In the genomic region with DNA sequence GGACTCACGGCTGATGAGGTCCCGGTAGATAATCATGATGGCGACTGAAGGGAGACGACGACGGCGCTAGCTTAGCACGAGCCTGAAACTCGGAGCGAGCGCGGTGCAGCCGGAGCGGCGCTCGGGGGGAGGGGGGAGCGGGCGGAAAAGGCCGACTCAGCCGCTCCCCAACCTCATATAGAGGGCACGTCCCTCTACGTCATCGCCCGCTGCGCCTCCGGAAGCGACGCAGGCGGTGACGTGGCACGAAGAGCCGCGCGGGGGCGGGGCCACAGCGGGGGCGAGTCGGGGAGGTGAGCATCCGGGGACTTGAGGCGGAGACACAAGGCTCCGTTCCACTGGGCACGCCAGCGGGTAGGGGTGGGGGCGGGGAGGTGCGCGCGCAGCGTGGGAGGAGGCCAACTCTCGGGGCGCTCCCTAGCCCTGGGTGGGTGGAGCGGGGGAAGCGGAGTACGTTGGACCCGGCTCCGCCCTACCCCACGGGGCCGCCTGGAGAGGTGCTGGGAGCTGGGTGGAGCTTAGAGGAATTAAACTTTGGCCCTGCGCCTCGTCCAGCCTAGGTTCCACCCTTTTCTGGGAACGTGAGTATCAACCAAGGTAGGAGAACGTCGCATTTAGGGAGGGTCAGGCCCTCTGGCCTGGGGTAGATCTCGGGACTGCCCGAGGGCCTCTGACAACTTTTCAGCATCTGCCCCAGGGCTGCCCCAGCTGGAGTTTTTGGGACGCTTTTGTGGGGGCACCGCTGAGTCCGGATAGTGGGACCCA, we compare ENCODE assay signal across 1 cellular context.
TF ChIP-seq lines count a peak whose summit lies in the region.

A gene (minus strand): TSS at position 150 of the 765 bp plus-strand sequence. CDS start 114 bp downstream, at position 36.

TF ChIP-seq in HepG2, 621 proteins besides CTCF, POLR2A, EP300 and RAD21 (continued from another document and continues in another):
- TF ChIP-seq, protein P1, sequence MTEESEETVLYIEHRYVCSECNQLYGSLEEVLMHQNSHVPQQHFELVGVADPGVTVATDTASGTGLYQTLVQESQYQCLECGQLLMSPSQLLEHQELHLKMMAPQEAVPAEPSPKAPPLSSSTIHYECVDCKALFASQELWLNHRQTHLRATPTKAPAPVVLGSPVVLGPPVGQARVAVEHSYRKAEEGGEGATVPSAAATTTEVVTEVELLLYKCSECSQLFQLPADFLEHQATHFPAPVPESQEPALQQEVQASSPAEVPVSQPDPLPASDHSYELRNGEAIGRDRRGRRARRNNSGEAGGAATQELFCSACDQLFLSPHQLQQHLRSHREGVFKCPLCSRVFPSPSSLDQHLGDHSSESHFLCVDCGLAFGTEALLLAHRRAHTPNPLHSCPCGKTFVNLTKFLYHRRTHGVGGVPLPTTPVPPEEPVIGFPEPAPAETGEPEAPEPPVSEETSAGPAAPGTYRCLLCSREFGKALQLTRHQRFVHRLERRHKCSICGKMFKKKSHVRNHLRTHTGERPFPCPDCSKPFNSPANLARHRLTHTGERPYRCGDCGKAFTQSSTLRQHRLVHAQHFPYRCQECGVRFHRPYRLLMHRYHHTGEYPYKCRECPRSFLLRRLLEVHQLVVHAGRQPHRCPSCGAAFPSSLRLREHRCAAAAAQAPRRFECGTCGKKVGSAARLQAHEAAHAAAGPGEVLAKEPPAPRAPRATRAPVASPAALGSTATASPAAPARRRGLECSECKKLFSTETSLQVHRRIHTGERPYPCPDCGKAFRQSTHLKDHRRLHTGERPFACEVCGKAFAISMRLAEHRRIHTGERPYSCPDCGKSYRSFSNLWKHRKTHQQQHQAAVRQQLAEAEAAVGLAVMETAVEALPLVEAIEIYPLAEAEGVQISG (CRISPR knock-in tag; IDR thresholded peaks at IDR 0.05): peak; percentile 40; the same call in 1 of the 2 replicates
- TF ChIP-seq, protein P2, sequence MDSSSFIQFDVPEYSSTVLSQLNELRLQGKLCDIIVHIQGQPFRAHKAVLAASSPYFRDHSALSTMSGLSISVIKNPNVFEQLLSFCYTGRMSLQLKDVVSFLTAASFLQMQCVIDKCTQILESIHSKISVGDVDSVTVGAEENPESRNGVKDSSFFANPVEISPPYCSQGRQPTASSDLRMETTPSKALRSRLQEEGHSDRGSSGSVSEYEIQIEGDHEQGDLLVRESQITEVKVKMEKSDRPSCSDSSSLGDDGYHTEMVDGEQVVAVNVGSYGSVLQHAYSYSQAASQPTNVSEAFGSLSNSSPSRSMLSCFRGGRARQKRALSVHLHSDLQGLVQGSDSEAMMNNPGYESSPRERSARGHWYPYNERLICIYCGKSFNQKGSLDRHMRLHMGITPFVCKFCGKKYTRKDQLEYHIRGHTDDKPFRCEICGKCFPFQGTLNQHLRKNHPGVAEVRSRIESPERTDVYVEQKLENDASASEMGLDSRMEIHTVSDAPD (CRISPR knock-in tag; IDR thresholded peaks at IDR 0.05): no peak
- TF ChIP-seq ZNF317 (CRISPR knock-in tag; IDR thresholded peaks at IDR 0.05) (peak; percentile 16; the same call in 1 of the 2 replicates), PCBP2 (optimal IDR thresholded peaks at IDR 0.05; ENCODE audit: low read depth, low read length, poor library complexity, severe bottlenecking) (peak; percentile 53), SP2 (CRISPR knock-in tag; IDR thresholded peaks at IDR 0.05) (peak; percentile 38; the same call in 1 of the 2 replicates), ONECUT2 (CRISPR knock-in tag; IDR thresholded peaks at IDR 0.05) (no peak; the same call in 1 of the 2 replicates), RBAK (CRISPR knock-in tag; IDR thresholded peaks at IDR 0.05) (no peak), FOSL1 (CRISPR knock-in tag; IDR thresholded peaks at IDR 0.05; ENCODE audit: borderline replicate concordance) (0 out of 2 replicates have a peak, but pooled peaks have one; percentile 32), LCORL (IDR thresholded peaks at IDR 0.05) (no peak), LCORL (CRISPR knock-in tag; IDR thresholded peaks at IDR 0.05) (peak; percentile 56), SP1 (IDR thresholded peaks at IDR 0.05) (no peak), SP1 (CRISPR knock-in tag; IDR thresholded peaks at IDR 0.05) (peak; percentile 92), ZNF589 (CRISPR knock-in tag; conservative IDR thresholded peaks at IDR 0.05) (peak; percentile 37), GLI4 (CRISPR knock-in tag; IDR thresholded peaks at IDR 0.05; ENCODE audit: borderline replicate concordance) (no peak), NAIF1 (CRISPR knock-in tag; IDR thresholded peaks at IDR 0.05; ENCODE audit: borderline replicate concordance) (no peak), YY1 (IDR thresholded peaks at IDR 0.05; ENCODE audit: insufficient read depth, insufficient replicate concordance, low read depth, low read length) (peak; percentile 75), ETV5 (CRISPR knock-in tag; IDR thresholded peaks at IDR 0.05; ENCODE audit: borderline replicate concordance) (peak; percentile 93), GZF1 (CRISPR knock-in tag; IDR thresholded peaks at IDR 0.05) (no peak), BCL6 (CRISPR knock-in tag; IDR thresholded peaks at IDR 0.05) (0 out of 2 replicates have a peak, but pooled peaks have one; percentile 51), NONO (IDR thresholded peaks at IDR 0.05) (no peak), NONO (CRISPR knock-in tag; conservative IDR thresholded peaks at IDR 0.05) (peak; percentile 92), NCOA2 (CRISPR knock-in tag; IDR thresholded peaks at IDR 0.05) (peak; percentile 12; the same call in 1 of the 2 replicates), SIN3A (IDR thresholded peaks at IDR 0.05; ENCODE audit: borderline replicate concordance, low read depth, low read length) (peak; percentile 79; the same call in 1 of the 2 replicates), MED1 (CRISPR knock-in tag; IDR thresholded peaks at IDR 0.05) (peak; percentile 69), ZFP37 (CRISPR knock-in tag; IDR thresholded peaks at IDR 0.05; ENCODE audit: borderline replicate concordance) (peak; percentile 92), BRD4 (CRISPR knock-in tag; IDR thresholded peaks at IDR 0.05) (peak; percentile 75; the same call in 1 of the 2 replicates), NR2C2 (CRISPR knock-in tag; IDR thresholded peaks at IDR 0.05; ENCODE audit: borderline replicate concordance) (peak; percentile 54; the same call in 1 of the 2 replicates), ZNF720 (CRISPR knock-in tag; IDR thresholded peaks at IDR 0.05) (no peak), FOXJ3 (CRISPR knock-in tag; IDR thresholded peaks at IDR 0.05; ENCODE audit: borderline replicate concordance) (0 out of 2 replicates have a peak, but pooled peaks have one; percentile 34), ATF7 (IDR thresholded peaks at IDR 0.05) (peak; percentile 54; the same call in 1 of the 2 replicates), ATF7 (CRISPR knock-in tag; IDR thresholded peaks at IDR 0.05) (0 out of 2 replicates have a peak, but pooled peaks have one; percentile 22), JUND (CRISPR knock-in tag; IDR thresholded peaks at IDR 0.05) (no peak), CCDC6 (CRISPR knock-in tag; IDR thresholded peaks at IDR 0.05) (0 out of 2 replicates have a peak, but pooled peaks have one; percentile 5), ZBTB21 (CRISPR knock-in tag; IDR thresholded peaks at IDR 0.05) (peak; percentile 99), FOXK1 (CRISPR knock-in tag; IDR thresholded peaks at IDR 0.05; ENCODE audit: borderline replicate concordance, low read depth) (peak; percentile 77; the same call in 1 of the 2 replicates)
- TF ChIP-seq, protein P3, sequence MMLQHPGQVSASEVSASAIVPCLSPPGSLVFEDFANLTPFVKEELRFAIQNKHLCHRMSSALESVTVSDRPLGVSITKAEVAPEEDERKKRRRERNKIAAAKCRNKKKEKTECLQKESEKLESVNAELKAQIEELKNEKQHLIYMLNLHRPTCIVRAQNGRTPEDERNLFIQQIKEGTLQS (CRISPR knock-in tag; IDR thresholded peaks at IDR 0.05): peak; percentile 47; the same call in 1 of the 2 replicates
- TF ChIP-seq, protein P4, sequence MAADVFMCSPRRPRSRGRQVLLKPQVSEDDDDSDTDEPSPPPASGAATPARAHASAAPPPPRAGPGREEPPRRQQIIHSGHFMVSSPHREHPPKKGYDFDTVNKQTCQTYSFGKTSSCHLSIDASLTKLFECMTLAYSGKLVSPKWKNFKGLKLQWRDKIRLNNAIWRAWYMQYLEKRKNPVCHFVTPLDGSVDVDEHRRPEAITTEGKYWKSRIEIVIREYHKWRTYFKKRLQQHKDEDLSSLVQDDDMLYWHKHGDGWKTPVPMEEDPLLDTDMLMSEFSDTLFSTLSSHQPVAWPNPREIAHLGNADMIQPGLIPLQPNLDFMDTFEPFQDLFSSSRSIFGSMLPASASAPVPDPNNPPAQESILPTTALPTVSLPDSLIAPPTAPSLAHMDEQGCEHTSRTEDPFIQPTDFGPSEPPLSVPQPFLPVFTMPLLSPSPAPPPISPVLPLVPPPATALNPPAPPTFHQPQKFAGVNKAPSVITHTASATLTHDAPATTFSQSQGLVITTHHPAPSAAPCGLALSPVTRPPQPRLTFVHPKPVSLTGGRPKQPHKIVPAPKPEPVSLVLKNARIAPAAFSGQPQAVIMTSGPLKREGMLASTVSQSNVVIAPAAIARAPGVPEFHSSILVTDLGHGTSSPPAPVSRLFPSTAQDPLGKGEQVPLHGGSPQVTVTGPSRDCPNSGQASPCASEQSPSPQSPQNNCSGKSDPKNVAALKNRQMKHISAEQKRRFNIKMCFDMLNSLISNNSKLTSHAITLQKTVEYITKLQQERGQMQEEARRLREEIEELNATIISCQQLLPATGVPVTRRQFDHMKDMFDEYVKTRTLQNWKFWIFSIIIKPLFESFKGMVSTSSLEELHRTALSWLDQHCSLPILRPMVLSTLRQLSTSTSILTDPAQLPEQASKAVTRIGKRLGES (CRISPR knock-in tag; IDR thresholded peaks at IDR 0.05; ENCODE audit: borderline replicate concordance): peak; percentile 29; the same call in 1 of the 2 replicates
- TF ChIP-seq, protein P5, sequence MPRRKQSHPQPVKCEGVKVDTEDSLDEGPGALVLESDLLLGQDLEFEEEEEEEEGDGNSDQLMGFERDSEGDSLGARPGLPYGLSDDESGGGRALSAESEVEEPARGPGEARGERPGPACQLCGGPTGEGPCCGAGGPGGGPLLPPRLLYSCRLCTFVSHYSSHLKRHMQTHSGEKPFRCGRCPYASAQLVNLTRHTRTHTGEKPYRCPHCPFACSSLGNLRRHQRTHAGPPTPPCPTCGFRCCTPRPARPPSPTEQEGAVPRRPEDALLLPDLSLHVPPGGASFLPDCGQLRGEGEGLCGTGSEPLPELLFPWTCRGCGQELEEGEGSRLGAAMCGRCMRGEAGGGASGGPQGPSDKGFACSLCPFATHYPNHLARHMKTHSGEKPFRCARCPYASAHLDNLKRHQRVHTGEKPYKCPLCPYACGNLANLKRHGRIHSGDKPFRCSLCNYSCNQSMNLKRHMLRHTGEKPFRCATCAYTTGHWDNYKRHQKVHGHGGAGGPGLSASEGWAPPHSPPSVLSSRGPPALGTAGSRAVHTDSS (CRISPR knock-in tag; conservative IDR thresholded peaks at IDR 0.05): 0 out of 2 replicates have a peak, but pooled peaks have one; percentile 52
- TF ChIP-seq, protein P6, sequence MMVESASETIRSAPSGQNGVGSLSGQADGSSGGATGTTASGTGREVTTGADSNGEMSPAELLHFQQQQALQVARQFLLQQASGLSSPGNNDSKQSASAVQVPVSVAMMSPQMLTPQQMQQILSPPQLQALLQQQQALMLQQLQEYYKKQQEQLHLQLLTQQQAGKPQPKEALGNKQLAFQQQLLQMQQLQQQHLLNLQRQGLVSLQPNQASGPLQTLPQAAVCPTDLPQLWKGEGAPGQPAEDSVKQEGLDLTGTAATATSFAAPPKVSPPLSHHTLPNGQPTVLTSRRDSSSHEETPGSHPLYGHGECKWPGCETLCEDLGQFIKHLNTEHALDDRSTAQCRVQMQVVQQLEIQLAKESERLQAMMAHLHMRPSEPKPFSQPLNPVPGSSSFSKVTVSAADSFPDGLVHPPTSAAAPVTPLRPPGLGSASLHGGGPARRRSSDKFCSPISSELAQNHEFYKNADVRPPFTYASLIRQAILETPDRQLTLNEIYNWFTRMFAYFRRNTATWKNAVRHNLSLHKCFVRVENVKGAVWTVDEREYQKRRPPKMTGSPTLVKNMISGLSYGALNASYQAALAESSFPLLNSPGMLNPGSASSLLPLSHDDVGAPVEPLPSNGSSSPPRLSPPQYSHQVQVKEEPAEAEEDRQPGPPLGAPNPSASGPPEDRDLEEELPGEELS (CRISPR knock-in tag; IDR thresholded peaks at IDR 0.05): peak; percentile 42
- TF ChIP-seq, protein P7, sequence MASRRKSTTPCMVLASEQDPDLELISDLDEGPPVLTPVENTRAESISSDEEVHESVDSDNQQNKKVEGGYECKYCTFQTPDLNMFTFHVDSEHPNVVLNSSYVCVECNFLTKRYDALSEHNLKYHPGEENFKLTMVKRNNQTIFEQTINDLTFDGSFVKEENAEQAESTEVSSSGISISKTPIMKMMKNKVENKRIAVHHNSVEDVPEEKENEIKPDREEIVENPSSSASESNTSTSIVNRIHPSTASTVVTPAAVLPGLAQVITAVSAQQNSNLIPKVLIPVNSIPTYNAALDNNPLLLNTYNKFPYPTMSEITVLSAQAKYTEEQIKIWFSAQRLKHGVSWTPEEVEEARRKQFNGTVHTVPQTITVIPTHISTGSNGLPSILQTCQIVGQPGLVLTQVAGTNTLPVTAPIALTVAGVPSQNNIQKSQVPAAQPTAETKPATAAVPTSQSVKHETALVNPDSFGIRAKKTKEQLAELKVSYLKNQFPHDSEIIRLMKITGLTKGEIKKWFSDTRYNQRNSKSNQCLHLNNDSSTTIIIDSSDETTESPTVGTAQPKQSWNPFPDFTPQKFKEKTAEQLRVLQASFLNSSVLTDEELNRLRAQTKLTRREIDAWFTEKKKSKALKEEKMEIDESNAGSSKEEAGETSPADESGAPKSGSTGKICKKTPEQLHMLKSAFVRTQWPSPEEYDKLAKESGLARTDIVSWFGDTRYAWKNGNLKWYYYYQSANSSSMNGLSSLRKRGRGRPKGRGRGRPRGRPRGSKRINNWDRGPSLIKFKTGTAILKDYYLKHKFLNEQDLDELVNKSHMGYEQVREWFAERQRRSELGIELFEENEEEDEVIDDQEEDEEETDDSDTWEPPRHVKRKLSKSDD (CRISPR knock-in tag; IDR thresholded peaks at IDR 0.05; ENCODE audit: low read depth): peak; percentile 98
- TF ChIP-seq, protein P8, sequence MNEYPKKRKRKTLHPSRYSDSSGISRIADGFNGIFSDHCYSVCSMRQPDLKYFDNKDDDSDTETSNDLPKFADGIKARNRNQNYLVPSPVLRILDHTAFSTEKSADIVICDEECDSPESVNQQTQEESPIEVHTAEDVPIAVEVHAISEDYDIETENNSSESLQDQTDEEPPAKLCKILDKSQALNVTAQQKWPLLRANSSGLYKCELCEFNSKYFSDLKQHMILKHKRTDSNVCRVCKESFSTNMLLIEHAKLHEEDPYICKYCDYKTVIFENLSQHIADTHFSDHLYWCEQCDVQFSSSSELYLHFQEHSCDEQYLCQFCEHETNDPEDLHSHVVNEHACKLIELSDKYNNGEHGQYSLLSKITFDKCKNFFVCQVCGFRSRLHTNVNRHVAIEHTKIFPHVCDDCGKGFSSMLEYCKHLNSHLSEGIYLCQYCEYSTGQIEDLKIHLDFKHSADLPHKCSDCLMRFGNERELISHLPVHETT (CRISPR knock-in tag; conservative IDR thresholded peaks at IDR 0.05): peak; percentile 6; the same call in 1 of the 2 replicates
